In the genomic region with DNA sequence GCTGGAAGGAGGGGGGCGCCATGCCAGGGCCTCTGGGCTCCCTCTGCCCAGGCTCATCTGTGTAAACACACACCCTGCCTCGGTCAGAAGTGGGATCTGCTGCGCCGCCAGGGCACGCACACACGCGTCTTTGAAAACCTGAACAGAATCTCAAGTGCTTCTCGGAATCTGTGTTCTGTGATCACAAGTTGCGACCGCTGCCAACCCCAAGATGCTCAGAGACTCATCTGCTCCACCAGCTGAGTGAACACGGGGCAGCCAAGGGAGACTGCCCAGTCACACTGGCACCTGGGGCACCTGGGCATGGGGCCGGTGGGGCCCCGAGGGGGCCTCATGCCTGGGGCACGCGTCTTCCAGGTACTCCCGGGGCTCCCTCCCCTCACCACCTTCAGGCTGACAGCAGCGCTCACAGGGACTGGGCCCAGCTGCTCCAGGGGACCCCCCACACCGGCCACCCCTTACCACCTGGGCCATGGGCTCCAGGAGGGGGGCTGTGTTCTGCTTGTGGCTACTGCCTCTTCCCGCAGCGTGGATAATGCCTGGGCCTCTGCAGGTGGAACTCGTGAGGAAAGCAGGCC, we compare ENCODE assay signal across 9 cellular contexts. TPM values are rescaled to one million over a fixed set of nuclear protein-coding genes. Genes with fewer than 3 reads are reported as not detected.
DNase-seq lines count a peak whose midpoint lies in the region; ATAC-seq, FAIRE-seq and TF ChIP-seq lines count a peak whose summit lies in the region.
"Had no signal": no experiment of that assay in that cellular context is flagged by ENCODE, and none has a peak within 500 bp of the region (broad histone marks: within the 10 kb centered on the region; RNA-seq: fewer than 3 reads in every experiment).

No MANE protein-coding gene starts in this region.

- H3K9ac ChIP-seq in astrocyte (ENCODE audit: low read length) (no peak overlapping the region), mucosa of rectum (ENCODE audit: low read depth in 1 of 2, low read length in 2 of 2) (no peak overlapping the region)

- H3K9me3 ChIP-seq in astrocyte (ENCODE audit: insufficient read depth, low read depth, low read length): no peaks in the 10 kb centered on the region
- no peaks in the 10 kb centered on the region for H3K9me3 ChIP-seq in mucosa of rectum (ENCODE audit: control insufficient read depth in 2 of 2, low read length in 2 of 2)

- intact Hi-C loops in activated naive CD4-positive, alpha-beta T cell treated with anti-CD3 and anti-CD28 coated beads for 36 hours (cut with micrococcal nuclease): loop anchor here (1.0 to 2.0 kb wide), 3 partner anchors 33 to 343 kb away; no protein-coding TSS in a partner anchor

- no peak for ATAC-seq in GM21447 (IDR thresholded peaks at IDR 0.05; ENCODE audit: unreplicated experiment)

- TF ChIP-seq CTCF in astrocyte (IDR thresholded peaks at IDR 0.05; ENCODE audit: insufficient read depth, low read depth, low read length) (peak; percentile 13), type B pancreatic cell (conservative IDR thresholded peaks at IDR 0.05) (peak; percentile 33)

- H3K27me3 Mint-ChIP-seq in activated naive CD4-positive, alpha-beta T cell treated with anti-CD3 and anti-CD28 coated beads, Interleukin-2, amount 10 ng/mL, durations not matched to agents 7 days and 5 days: no peaks in the 10 kb centered on the region
- no peaks in the 10 kb centered on the region for H3K27me3 Mint-ChIP-seq in activated naive CD4-positive, alpha-beta T cell treated with anti-CD3 and anti-CD28 coated beads for 36 hours (ENCODE audit: low read depth)
- H3K27me3 Mint-ChIP-seq in astrocyte (ENCODE audit: low read depth, unreplicated experiment): no peaks in the 10 kb centered on the region
- H3K27me3 Mint-ChIP-seq in type B pancreatic cell: no peaks in the 10 kb centered on the region

- no peak overlapping the region for H2AFZ ChIP-seq in astrocyte (ENCODE audit: low read depth, low read length)

- no peaks in the 10 kb centered on the region for H3K79me2 ChIP-seq in astrocyte (ENCODE audit: insufficient read depth, low read length)

- H3K4me1 Mint-ChIP-seq in activated naive CD4-positive, alpha-beta T cell treated with anti-CD3 and anti-CD28 coated beads, Interleukin-2, amount 10 ng/mL, durations not matched to agents 7 days and 5 days: peaks cover 68% of the 10 kb centered on the region
- peaks cover 38% of the 10 kb centered on the region for H3K4me1 Mint-ChIP-seq in activated naive CD4-positive, alpha-beta T cell treated with anti-CD3 and anti-CD28 coated beads for 36 hours (ENCODE audit: low read depth)
- H3K4me1 Mint-ChIP-seq in astrocyte (ENCODE audit: low read depth, unreplicated experiment): no peaks in the 10 kb centered on the region
- H3K4me1 Mint-ChIP-seq in type B pancreatic cell (ENCODE audit: unreplicated experiment): no peaks in the 10 kb centered on the region

- H3K4me3 ChIP-seq in astrocyte (ENCODE audit: insufficient read depth, low read depth, low read length) (no peak overlapping the region), mucosa of rectum (ENCODE audit: low read length in 2 of 2) (no peak overlapping the region)

- no peak for DNase-seq in activated naive CD4-positive, alpha-beta T cell treated with anti-CD3 and anti-CD28 coated beads, Interleukin-2, amount 10 ng/mL, durations not matched to agents 7 days and 5 days
- DNase-seq in activated naive CD4-positive, alpha-beta T cell treated with anti-CD3 and anti-CD28 coated beads for 36 hours: no peak
- DNase-seq in astrocyte (ENCODE audit: low read depth): no peak
- DNase-seq in type B pancreatic cell (ENCODE audit: extremely low spot score, unreplicated experiment): no peak
- no peak for DNase-seq in nucleus accumbens (lab: John Stamatoyannopoulos, UW)
- DNase-seq in NOMO-1 treated with DMSO at 0.1 percent for 48 hours (lab: John Stamatoyannopoulos, UW; ENCODE audit: unreplicated experiment): no peak

- no peak overlapping the region for H3K4me2 ChIP-seq in astrocyte (ENCODE audit: low read length)

- peaks cover 54% of the 10 kb centered on the region for H3K36me3 Mint-ChIP-seq in activated naive CD4-positive, alpha-beta T cell treated with anti-CD3 and anti-CD28 coated beads, Interleukin-2, amount 10 ng/mL, durations not matched to agents 7 days and 5 days
- peaks cover 23% of the 10 kb centered on the region for H3K36me3 Mint-ChIP-seq in activated naive CD4-positive, alpha-beta T cell treated with anti-CD3 and anti-CD28 coated beads for 36 hours (ENCODE audit: low read depth)
- H3K36me3 Mint-ChIP-seq in astrocyte (ENCODE audit: low read depth, unreplicated experiment) (peaks cover 3% of the 10 kb centered on the region), type B pancreatic cell (peaks cover 5% of the 10 kb centered on the region)

- no peak for FAIRE-seq in astrocyte (lab: Jason Lieb, UNC)

- H3K4me1 ChIP-seq in astrocyte (ENCODE audit: insufficient read depth, low read length): peaks cover 7% of the 10 kb centered on the region
- peaks cover 6 to 13% of the 10 kb centered on the region in 2 donors for H3K4me1 ChIP-seq in mucosa of rectum (ENCODE audit: control insufficient read depth in 2 of 2, insufficient read depth in 2 of 2, low read length in 2 of 2)

- H3K27ac ChIP-seq in astrocyte (ENCODE audit: low read depth, low read length) (no peak overlapping the region), mucosa of rectum (ENCODE audit: low read depth in 2 of 2, low read length in 2 of 2) (peak overlapping the region; percentile 62 to 69)

- CTCF ChIA-PET in activated naive CD4-positive, alpha-beta T cell treated with anti-CD3 and anti-CD28 coated beads, Interleukin-2, amount 10 ng/mL, durations not matched to agents 7 days and 5 days (lab: Charles Lee): interaction anchor here (0.9 to 3.4 kb wide), 15 partner anchors 8 to 240 kb away, joined by 3 to 110 read pairs (median 5); a partner anchor contains a TSS
- CTCF ChIA-PET in activated naive CD4-positive, alpha-beta T cell treated with anti-CD3 and anti-CD28 coated beads for 36 hours (lab: Charles Lee): interaction anchor here (1.0 to 4.0 kb wide), 17 partner anchors 9 to 168 kb away, joined by 3 to 137 read pairs (median 5); no protein-coding TSS in a partner anchor

- H4K20me1 ChIP-seq in astrocyte (ENCODE audit: insufficient read depth, low read length): peaks cover 10% of the 10 kb centered on the region

- H3K9me3 Mint-ChIP-seq in activated naive CD4-positive, alpha-beta T cell treated with anti-CD3 and anti-CD28 coated beads, Interleukin-2, amount 10 ng/mL, durations not matched to agents 7 days and 5 days: no peaks in the 10 kb centered on the region
- H3K9me3 Mint-ChIP-seq in activated naive CD4-positive, alpha-beta T cell treated with anti-CD3 and anti-CD28 coated beads for 36 hours: peaks cover 2% of the 10 kb centered on the region
- no peaks in the 10 kb centered on the region for H3K9me3 Mint-ChIP-seq in astrocyte (ENCODE audit: unreplicated experiment)
- no peaks in the 10 kb centered on the region for H3K9me3 Mint-ChIP-seq in type B pancreatic cell

- peak overlapping the region; percentile 95 for H3K27ac Mint-ChIP-seq in activated naive CD4-positive, alpha-beta T cell treated with anti-CD3 and anti-CD28 coated beads, Interleukin-2, amount 10 ng/mL, durations not matched to agents 7 days and 5 days
- H3K27ac Mint-ChIP-seq in activated naive CD4-positive, alpha-beta T cell treated with anti-CD3 and anti-CD28 coated beads for 36 hours: no peak overlapping the region
- no peak overlapping the region for H3K27ac Mint-ChIP-seq in astrocyte (ENCODE audit: unreplicated experiment)
- no peak overlapping the region for H3K27ac Mint-ChIP-seq in type B pancreatic cell

- H3K36me3 ChIP-seq in astrocyte (ENCODE audit: insufficient read depth, low read length): peaks cover 4% of the 10 kb centered on the region
- H3K36me3 ChIP-seq in mucosa of rectum (ENCODE audit: control insufficient read depth in 2 of 2, insufficient read depth in 2 of 2, low read length in 2 of 2): peaks cover 20 to 26% of the 10 kb centered on the region in 2 donors

- no peaks in the 10 kb centered on the region for H3K27me3 ChIP-seq in astrocyte (ENCODE audit: insufficient read depth, low read length)
- H3K27me3 ChIP-seq in mucosa of rectum (ENCODE audit: control insufficient read depth in 2 of 2, insufficient read depth in 2 of 2, low read length in 2 of 2): no peaks in the 10 kb centered on the region

- H3K4me3 Mint-ChIP-seq in activated naive CD4-positive, alpha-beta T cell treated with anti-CD3 and anti-CD28 coated beads, Interleukin-2, amount 10 ng/mL, durations not matched to agents 7 days and 5 days: peak overlapping the region; percentile 62
- no peak overlapping the region for H3K4me3 Mint-ChIP-seq in activated naive CD4-positive, alpha-beta T cell treated with anti-CD3 and anti-CD28 coated beads for 36 hours
- H3K4me3 Mint-ChIP-seq in astrocyte (ENCODE audit: unreplicated experiment) (no peak overlapping the region), type B pancreatic cell (no peak overlapping the region)
- H3K4me3 Mint-ChIP-seq: nephron had no signal

RNA-seq across cellular contexts. Expression of a gene that starts 59.0 kb away (rescaled TPM):
- total RNA-seq in activated naive CD4-positive, alpha-beta T cell treated with anti-CD3 and anti-CD28 coated beads for 36 hours: under 1 TPM; 0.22 to 0.69 TPM
- total RNA-seq in astrocyte: 1.9 and 2.0 TPM in 2 replicates
- total RNA-seq in type B pancreatic cell (ENCODE audit: low replicate concordance): 1.4 and 2.1 TPM in 2 replicates
